In the genomic region with DNA sequence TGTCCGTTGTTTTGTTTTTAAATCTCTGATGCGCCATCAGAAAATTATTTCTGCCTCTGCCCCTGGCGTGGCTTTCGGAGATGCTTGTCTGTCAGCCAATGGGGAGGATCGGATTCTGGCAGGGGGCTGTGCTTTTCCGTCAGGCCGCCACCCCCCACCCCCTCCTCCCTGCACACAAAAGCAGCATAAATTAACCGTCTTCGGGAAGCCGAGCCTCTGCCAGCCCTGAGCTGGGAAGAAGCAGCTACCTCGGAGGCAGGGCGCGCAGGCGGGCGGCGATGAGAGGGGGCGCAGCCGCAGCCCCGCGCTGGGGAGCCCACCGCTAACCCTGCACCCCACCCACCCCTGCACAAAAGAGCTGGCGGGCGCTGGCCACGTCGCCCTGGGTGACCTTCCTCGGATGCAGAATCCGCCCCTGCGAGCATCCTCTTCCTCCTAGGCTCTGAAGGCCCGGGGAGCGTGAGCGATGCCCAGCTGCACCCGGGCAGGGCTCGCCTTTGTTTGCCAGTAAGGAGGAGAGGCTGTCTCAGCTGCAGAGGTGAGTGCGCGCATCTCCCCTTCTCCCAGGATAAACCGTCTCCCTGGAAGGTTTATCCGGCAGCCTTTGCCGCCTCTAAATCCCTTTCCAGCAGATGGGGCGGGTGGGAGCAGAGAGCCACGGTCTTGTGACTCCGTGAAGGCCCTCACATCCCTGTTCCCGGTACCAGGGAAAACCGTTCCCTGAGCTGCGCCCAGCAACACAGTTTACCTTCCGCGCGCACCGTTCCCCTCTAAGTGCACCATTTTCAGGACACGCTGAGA, we compare ENCODE assay signal across 11 cellular contexts. TPM values are rescaled to one million over a fixed set of nuclear protein-coding genes. Genes with fewer than 3 reads are reported as not detected.
DNase-seq lines count a peak whose midpoint lies in the region; ATAC-seq and TF ChIP-seq lines count a peak whose summit lies in the region.
"Had no signal": no experiment of that assay in that cellular context is flagged by ENCODE, and none has a peak within 500 bp of the region (broad histone marks: within the 10 kb centered on the region; RNA-seq: fewer than 3 reads in every experiment).

A gene with protein sequence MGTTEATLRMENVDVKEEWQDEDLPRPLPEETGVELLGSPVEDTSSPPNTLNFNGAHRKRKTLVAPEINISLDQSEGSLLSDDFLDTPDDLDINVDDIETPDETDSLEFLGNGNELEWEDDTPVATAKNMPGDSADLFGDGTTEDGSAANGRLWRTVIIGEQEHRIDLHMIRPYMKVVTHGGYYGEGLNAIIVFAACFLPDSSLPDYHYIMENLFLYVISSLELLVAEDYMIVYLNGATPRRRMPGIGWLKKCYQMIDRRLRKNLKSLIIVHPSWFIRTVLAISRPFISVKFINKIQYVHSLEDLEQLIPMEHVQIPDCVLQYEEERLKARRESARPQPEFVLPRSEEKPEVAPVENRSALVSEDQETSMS (plus strand): TSS at position 215 of the 801 bp plus-strand sequence. CDS start 5,083 bp downstream, outside the sequence.

- DNase-seq in BE2C: peak; percentile 87
- peak; percentile 68 for DNase-seq in NCI-H1417 treated with DMSO at 0.1 percent for 48 hours (lab: John Stamatoyannopoulos, UW)
- DNase-seq in SK-N-DZ (ENCODE audit: low spot score): peak; percentile 87
- DNase-seq in iPS-NIHi7 (ENCODE audit: extremely low spot score): peak; percentile 84
- DNase-seq in COLO829 (ENCODE audit: low spot score): no peak
- no peak for DNase-seq in sciatic nerve (ENCODE audit: low spot score)
- DNase-seq in coronary artery (ENCODE audit: low spot score): no peak
- no peak for DNase-seq in lower leg skin (ENCODE audit: low spot score in 2 of 2)
- DNase-seq: activated CD4-positive, alpha-beta T cell treated with anti-CD3 and anti-CD28 coated beads for 4 hours; AML-193 had no signal

- no peak for TF ChIP-seq POLR2A in lower leg skin (IDR thresholded peaks at IDR 0.05)

- H3K36me3 ChIP-seq in BE2C: peaks cover 3% of the 10 kb centered on the region; the same call in 1 of the 2 replicates

- peaks cover 3% of the 10 kb centered on the region; the same call in 1 of the 2 replicates for H3K4me1 ChIP-seq in BE2C

- no peak for ATAC-seq in sciatic nerve

- intact Hi-C loops in sciatic nerve (cut with DNase I): no loop called here
- intact Hi-C loops in lower leg skin (cut with DNase I; ENCODE audit: low total_unique reads): no loop called here

- TF ChIP-seq CTCF in BE2C (IDR thresholded peaks at IDR 0.05; ENCODE audit: low read depth, low read length) (no peak), coronary artery (IDR thresholded peaks at IDR 0.05) (no peak), lower leg skin (IDR thresholded peaks at IDR 0.05) (no peak)

- H3K4me3 ChIP-seq in BE2C (ENCODE audit: low read depth, low read length): peak within 1 kb of the TSS; percentile 90
- no peak within 1 kb of the TSS for H3K4me3 ChIP-seq in coronary artery
- no peak within 1 kb of the TSS for H3K4me3 ChIP-seq in lower leg skin (ENCODE audit: low read depth, poor library complexity, severe bottlenecking)

- no peaks in the 10 kb centered on the region for H3K9me3 ChIP-seq in BE2C

- no peaks in the 10 kb centered on the region for H3K27me3 ChIP-seq in BE2C

- 2% methylated on average over 31 to 49 of the region's 49 CpGs for WGBS in lower leg skin, 2 donors

- H3K27ac ChIP-seq in coronary artery: no peak within 1 kb of the TSS

RNA-seq across cellular contexts. Expression of the gene that starts here (rescaled TPM):
- polyA plus RNA-seq in BE2C (2012; ENCODE audit: insufficient read depth, insufficient read length, low read depth): 19.9 TPM
- polyA plus RNA-seq in SK-N-DZ (2014; cell fraction: cytosol; rRNA removed): 22.2 and 29.9 TPM in 2 replicates
- 9.6 and 14.4 TPM in 2 replicates for polyA plus RNA-seq in SK-N-DZ (2014; cell fraction: nucleus; rRNA removed)
- total RNA-seq in sciatic nerve (not detected), lower leg skin (not detected)
- total RNA-seq: OCI-LY7 had no signal

Comparison
In these comparisons a context has a peak if more than half of its experiments do, and no peak if none do; other contexts are left out.
1. DNase-seq: peak in BE2C (single experiment), NCI-H1417 treated with DMSO at 0.1 percent for 48 hours (single experiment), SK-N-DZ (single experiment) and iPS-NIHi7 (single experiment); none in COLO829 (single experiment), sciatic nerve (single experiment), coronary artery (single experiment) and lower leg skin (0 of 2).